Comparison of ENCODE assay signal across 15 cellular contexts in genomic region chr3:98967758-98968157, GRCh38.
DNase-seq lines count a peak whose midpoint lies in the region; ATAC-seq, FAIRE-seq and TF ChIP-seq lines count a peak whose summit lies in the region.
"Had no signal": no experiment of that assay in that cellular context is flagged by ENCODE, and none has a peak within 500 bp of the region (broad histone marks: within the 10 kb centered on the region; RNA-seq: fewer than 3 reads in every experiment).

No MANE protein-coding gene starts in this region.

- H3K4me3 ChIP-seq in astrocyte (ENCODE audit: insufficient read depth, low read depth, low read length) = no peak overlapping the region
- H3K4me3 ChIP-seq in heart left ventricle = no peak overlapping the region
- H3K4me3 ChIP-seq: MG63, Peyer's patch had no signal

- H2AFZ ChIP-seq in astrocyte (ENCODE audit: low read depth, low read length) = no peak overlapping the region

- ATAC-seq in foreskin keratinocyte (no peak), heart left ventricle (no peak)

- peaks cover 50% of the 10 kb centered on the region for H3K79me2 ChIP-seq in astrocyte (ENCODE audit: insufficient read depth, low read length)

- peaks cover 4% of the 10 kb centered on the region for H3K27me3 Mint-ChIP-seq in HFFc6 (ENCODE audit: insufficient read depth)
- no peaks in the 10 kb centered on the region for H3K27me3 Mint-ChIP-seq in astrocyte (ENCODE audit: low read depth, unreplicated experiment)

- no peaks in the 10 kb centered on the region for H3K27me3 ChIP-seq in astrocyte (ENCODE audit: insufficient read depth, low read length)
- H3K27me3 ChIP-seq in foreskin keratinocyte = no peaks in the 10 kb centered on the region
- no peaks in the 10 kb centered on the region for H3K27me3 ChIP-seq in heart left ventricle
- H3K27me3 ChIP-seq: MG63, Peyer's patch had no signal

- DNase-seq in HFFc6 (no peak), astrocyte (ENCODE audit: low read depth) (no peak), foreskin keratinocyte (no peak), renal cortical epithelial cell (ENCODE audit: low read depth) (peak; percentile 23), heart left ventricle (no peak), SHP77 treated with DMSO at 0.1 percent for 48 hours (lab: John Stamatoyannopoulos, UW) (no peak), mesenteric fat pad (ENCODE audit: low spot score) (no peak), NCI-H345 (lab: John Stamatoyannopoulos, UW) (no peak)
- DNase-seq: COR-L47, MG63, NCI-H1092 treated with DMSO at 0.1 percent for 48 hours, NCI-H2081 treated with DMSO at 0.1 percent for 48 hours, Peyer's patch, Right ventricle myocardium superior had no signal

- H3K4me3 Mint-ChIP-seq in HFFc6 (peak overlapping the region; percentile 9; the same call in 1 of the 2 replicates), astrocyte (ENCODE audit: unreplicated experiment) (no peak overlapping the region)

- H3K4me1 ChIP-seq in astrocyte (ENCODE audit: insufficient read depth, low read length) (peaks cover 61% of the 10 kb centered on the region), foreskin keratinocyte (peaks cover 72% of the 10 kb centered on the region), heart left ventricle (peaks cover 0 to 8% (median 0%) of the 10 kb centered on the region in 12 donors)
- H3K4me1 ChIP-seq: Peyer's patch had no signal

- H3K36me3 Mint-ChIP-seq in HFFc6 (ENCODE audit: low read depth) (peaks cover 20% of the 10 kb centered on the region), astrocyte (ENCODE audit: low read depth, unreplicated experiment) (no peaks in the 10 kb centered on the region)

- TF ChIP-seq CTCF in HFFc6 (IDR thresholded peaks at IDR 0.05) (no peak), astrocyte (IDR thresholded peaks at IDR 0.05; ENCODE audit: insufficient read depth, low read depth, low read length) (no peak), foreskin keratinocyte (conservative IDR thresholded peaks at IDR 0.05) (no peak), heart left ventricle (IDR thresholded peaks at IDR 0.05) (no peak)

- H3K27ac Mint-ChIP-seq in HFFc6 (no peak overlapping the region), astrocyte (ENCODE audit: unreplicated experiment) (no peak overlapping the region)

- H3K4me1 Mint-ChIP-seq in HFFc6 (ENCODE audit: low read depth) (peaks cover 64% of the 10 kb centered on the region), astrocyte (ENCODE audit: low read depth, unreplicated experiment) (peaks cover 51% of the 10 kb centered on the region)

- no peaks in the 10 kb centered on the region for H4K20me1 ChIP-seq in astrocyte (ENCODE audit: insufficient read depth, low read length)

- FAIRE-seq in astrocyte (lab: Jason Lieb, UNC) = no peak
- FAIRE-seq: GM12892 had no signal

- H3K36me3 ChIP-seq in astrocyte (ENCODE audit: insufficient read depth, low read length) = no peaks in the 10 kb centered on the region
- no peaks in the 10 kb centered on the region for H3K36me3 ChIP-seq in heart left ventricle
- H3K36me3 ChIP-seq: MG63, Peyer's patch had no signal

- H3K9me3 Mint-ChIP-seq in HFFc6 (0 out of 2 replicates have a peak, but pooled peaks cover under 1% of the 10 kb centered on the region), astrocyte (ENCODE audit: unreplicated experiment) (no peaks in the 10 kb centered on the region)

- peak overlapping the region; percentile 11 for H3K4me2 ChIP-seq in astrocyte (ENCODE audit: low read length)

- peak overlapping the region; percentile 21 for H3K9ac ChIP-seq in astrocyte (ENCODE audit: low read length)

- peak overlapping the region; percentile 72 for H3K27ac ChIP-seq in astrocyte (ENCODE audit: low read depth, low read length)
- H3K27ac ChIP-seq in foreskin keratinocyte = peak overlapping the region; percentile 47
- no peak overlapping the region for H3K27ac ChIP-seq in heart left ventricle
- H3K27ac ChIP-seq: Peyer's patch had no signal

- H3K9me3 ChIP-seq in astrocyte (ENCODE audit: insufficient read depth, low read depth, low read length) = no peaks in the 10 kb centered on the region
- no peaks in the 10 kb centered on the region for H3K9me3 ChIP-seq in heart left ventricle
- H3K9me3 ChIP-seq: MG63, Peyer's patch had no signal

- TF ChIP-seq POLR2A in heart left ventricle (IDR thresholded peaks at IDR 0.05) = no peak

- intact Hi-C loops in heart left ventricle (cut with DNase I) = no loop called here

Comparison
In these comparisons a context has a peak if more than half of its experiments do, and no peak if none do; other contexts are left out.
1. H3K27ac ChIP-seq: peak in astrocyte (single experiment) and foreskin keratinocyte (single experiment); none in heart left ventricle (0 of 12).